In genomic region chr12:29245246-29245645, GRCh38 we compare ENCODE assay signal across 27 cellular contexts.
DNase-seq lines count a peak whose midpoint lies in the region; ATAC-seq, FAIRE-seq and TF ChIP-seq lines count a peak whose summit lies in the region.
"Had no signal": no experiment of that assay in that cellular context is flagged by ENCODE, and none has a peak within 500 bp of the region (broad histone marks: within the 10 kb centered on the region; RNA-seq: fewer than 3 reads in every experiment).

No MANE protein-coding gene starts in this region.

- H4K91ac ChIP-seq in IMR-90 (ENCODE audit: insufficient read depth, low read depth, low read length), result no peak overlapping the region

- TF ChIP-seq RAD21 in IMR-90 (IDR thresholded peaks at IDR 0.05; ENCODE audit: low read length) (no peak), GM12878 (IDR thresholded peaks at IDR 0.05; ENCODE audit: insufficient read depth, low read depth, low read length) (no peak)

- H3K79me1 ChIP-seq in IMR-90 (ENCODE audit: low read depth in 1 of 2, low read length in 2 of 2), result no peaks in the 10 kb centered on the region

- peak in 1 of 2 experiments; percentile 53; a peak in 1 of 4 replicates for TF ChIP-seq EP300 in GM12878 (IDR thresholded peaks at IDR 0.05; ENCODE audit: borderline replicate concordance in 1 of 2, control insufficient read depth in 1 of 2, low read depth in 2 of 2, low read length in 2 of 2)

- no peak overlapping the region for H2BK20ac ChIP-seq in IMR-90 (ENCODE audit: low read depth, low read length)

- peaks cover 5% of the 10 kb centered on the region for H3K9me3 Mint-ChIP-seq in activated CD4-positive, alpha-beta memory T cell treated with anti-CD3 and anti-CD28 coated beads for 36 hours

- dilution Hi-C loops in IMR-90 (cut with HindIII; ENCODE audit: low sequenced_read_pairs, unreplicated experiment), result no loop called here

- WGBS in IMR-90 (ENCODE audit: extremely low coverage in 2 of 2, insufficient read length in 1 of 2), 2 experiments, result no CpG with 5 or more reads among the region's 3 CpGs
- WGBS in GM12878 (ENCODE audit: insufficient coverage, insufficient replicate concordance, low lambda C conversion rate, missing lambda C conversion rate), result 0% methylated on average over 3 of the region's 3 CpGs
- WGBS in prostate gland, result 88% methylated on average over 3 of the region's 3 CpGs

- no peak overlapping the region for H3K4ac ChIP-seq in IMR-90 (ENCODE audit: low read depth, low read length)

- H4K8ac ChIP-seq in IMR-90 (ENCODE audit: low read depth in 2 of 2, low read length in 2 of 2), result no peak overlapping the region

- FAIRE-seq in GM12878 (lab: Jason Lieb, UNC), result no peak
- FAIRE-seq: GM19239, H54, HTR-8/SVneo had no signal

- H2BK5ac ChIP-seq in IMR-90 (ENCODE audit: low read depth, low read length, poor library complexity, severe bottlenecking), result no peak overlapping the region

- SMC1A ChIA-PET in GM12878 (lab: Charles Lee; ENCODE audit: uncharacterized antibody, unreplicated experiment), result interaction anchor here (0.6 to 1.5 kb wide), 6 partner anchors 9 to 521 kb away, joined by 3 to 4 read pairs (median 3); no protein-coding TSS in a partner anchor

- in situ Hi-C loops in IMR-90 (cut with MboI; ENCODE audit: low sequenced_read_pairs), result no loop called here
- in situ Hi-C loops in GM12878 (cut with MboI), result no loop called here

- no peak overlapping the region for H2BK15ac ChIP-seq in IMR-90 (ENCODE audit: low read depth, low read length)

- POLR2A ChIA-PET in IMR-90 (lab: Charles Lee; ENCODE audit: unreplicated experiment) (no interaction called here), GM12878 (lab: Charles Lee) (no interaction called here)
- POLR2A ChIA-PET in activated CD4-positive, alpha-beta memory T cell treated with anti-CD3 and anti-CD28 coated beads for 36 hours (lab: Charles Lee), result no interaction called here

- H3K18ac ChIP-seq in IMR-90 (ENCODE audit: low read depth, low read length), result no peak overlapping the region

- H3K4me3 ChIP-seq in left ventricle myocardium inferior (no peak overlapping the region), IMR-90 (ENCODE audit: insufficient read depth, low read depth, low read length) (no peak overlapping the region), GM12878 (no peak overlapping the region), prostate gland (no peak overlapping the region)
- H3K4me3 ChIP-seq: esophagus squamous epithelium, smooth muscle cell, thoracic aorta had no signal

- H2AK9ac ChIP-seq in IMR-90 (replicated peaks; ENCODE audit: low read depth, low read length, poor library complexity), result no peak overlapping the region

- ATAC-seq in Right ventricle myocardium inferior, result no peak
- no peak for ATAC-seq in IMR-90 (ENCODE audit: low read depth)
- ATAC-seq in GM12878, result peak; percentile 16; the same call in 1 of the 3 replicates
- ATAC-seq: naive thymus-derived CD8-positive, alpha-beta T cell had no signal

- H2AFZ ChIP-seq in IMR-90 (replicated peaks; ENCODE audit: low read length, poor library complexity) (no peak overlapping the region), GM12878 (ENCODE audit: control insufficient read depth, low read depth, low read length) (no peak overlapping the region)

- H3K27me3 ChIP-seq in left ventricle myocardium inferior (ENCODE audit: low read depth), result no peaks in the 10 kb centered on the region
- H3K27me3 ChIP-seq in IMR-90 (ENCODE audit: control insufficient read depth, insufficient read depth, low read length), result no peaks in the 10 kb centered on the region
- no peaks in the 10 kb centered on the region for H3K27me3 ChIP-seq in GM12878 (replicated peaks in 1 of 2; ENCODE audit: control insufficient read depth in 2 of 2, insufficient read depth in 2 of 2, low read length in 1 of 2)
- no peaks in the 10 kb centered on the region for H3K27me3 ChIP-seq in prostate gland (replicated peaks; ENCODE audit: insufficient read depth)
- H3K27me3 ChIP-seq: esophagus squamous epithelium had no signal

- RAD21 ChIA-PET in GM12878 (lab: Charles Lee; ENCODE audit: unreplicated experiment), result no interaction called here

- no peak for TF ChIP-seq POLR2A in IMR-90 (IDR thresholded peaks at IDR 0.05; ENCODE audit: low read depth, low read length)
- no peak for TF ChIP-seq POLR2A in GM12878 (IDR thresholded peaks at IDR 0.05; ENCODE audit: low read depth, low read length)
- no peak for TF ChIP-seq POLR2A in prostate gland (IDR thresholded peaks at IDR 0.05)

- H3K4me3 Mint-ChIP-seq in activated CD4-positive, alpha-beta memory T cell treated with anti-CD3 and anti-CD28 coated beads for 36 hours, result no peak overlapping the region
- H3K4me3 Mint-ChIP-seq: activated CD4-positive, alpha-beta T cell treated with anti-CD3 and anti-CD28 coated beads, Interleukin-2, amount 10 ng/mL, durations not matched to agents 7 days and 5 days; memory B cell; naive thymus-derived CD8-positive, alpha-beta T cell had no signal

- no peak overlapping the region for H4K5ac ChIP-seq in IMR-90 (ENCODE audit: low read depth, low read length)

- H3K9me3 ChIP-seq in left ventricle myocardium inferior (replicated peaks) (no peaks in the 10 kb centered on the region), IMR-90 (ENCODE audit: control insufficient read depth, insufficient read depth, low read length) (no peaks in the 10 kb centered on the region), GM12878 (replicated peaks; ENCODE audit: control insufficient read depth, insufficient read depth, low read length) (no peaks in the 10 kb centered on the region), prostate gland (no peaks in the 10 kb centered on the region)
- H3K9me3 ChIP-seq: esophagus squamous epithelium, thoracic aorta had no signal

- no peak overlapping the region for H3K23ac ChIP-seq in IMR-90 (ENCODE audit: low read depth, low read length)

- no peak overlapping the region for H2BK120ac ChIP-seq in IMR-90 (ENCODE audit: low read depth, low read length)

- intact Hi-C loops in Right ventricle myocardium inferior (cut with DNase I), result loop anchor here (10.0 kb wide), 1 partner anchor 100 kb away; the partner anchor contains the start of gene FAR2
- intact Hi-C loops in left ventricle myocardium inferior (cut with micrococcal nuclease), result no loop called here
- intact Hi-C loops in IMR-90 (cut with micrococcal nuclease), result no loop called here
- intact Hi-C loops in GM12878 (cut with micrococcal nuclease; ENCODE audit: unreplicated experiment), result no loop called here
- intact Hi-C loops in prostate gland (cut with DNase I), result no loop called here
- intact Hi-C loops in activated CD4-positive, alpha-beta memory T cell treated with anti-CD3 and anti-CD28 coated beads for 36 hours (cut with micrococcal nuclease), result no loop called here

- no TSS peak for BruUV-seq in IMR-90 (replicated peaks; lab: Mats Ljungman, UMichigan)
- no TSS peak for BruUV-seq in GM12878 (replicated peaks; lab: Mats Ljungman, UMichigan)

- H3K9ac ChIP-seq in IMR-90 (ENCODE audit: low read depth, low read length), result no peak overlapping the region
- H3K9ac ChIP-seq in GM12878 (ENCODE audit: control insufficient read depth, insufficient read depth, low read length), result no peak overlapping the region

- H3K27ac ChIP-seq in left ventricle myocardium inferior (replicated peaks) (no peak overlapping the region), IMR-90 (ENCODE audit: insufficient read depth, low read length) (no peak overlapping the region), GM12878 (ENCODE audit: control insufficient read depth, insufficient read depth) (no peak overlapping the region), prostate gland (no peak overlapping the region)
- H3K27ac ChIP-seq: C4-2B, esophagus squamous epithelium, thoracic aorta had no signal

- H3K27me3 Mint-ChIP-seq in activated CD4-positive, alpha-beta memory T cell treated with anti-CD3 and anti-CD28 coated beads for 36 hours, result no peaks in the 10 kb centered on the region
- H3K27me3 Mint-ChIP-seq: activated CD4-positive, alpha-beta T cell treated with anti-CD3 and anti-CD28 coated beads, Interleukin-2, amount 10 ng/mL, durations not matched to agents 7 days and 5 days; progenitor cell of endocrine pancreas had no signal

- H3K14ac ChIP-seq in IMR-90 (replicated peaks; ENCODE audit: low read depth, low read length), result no peak overlapping the region

- TF ChIP-seq CTCF in left ventricle myocardium inferior (IDR thresholded peaks at IDR 0.05; ENCODE audit: borderline replicate concordance) (no peak), IMR-90 (conservative IDR thresholded peaks at IDR 0.05; ENCODE audit: low read depth, low read length) (no peak), GM12878 (IDR thresholded peaks at IDR 0.05 in 2 of 3, conservative IDR thresholded peaks at IDR 0.05 in 1 of 3; ENCODE audit: control insufficient read depth in 2 of 3, extremely low read depth in 1 of 3, insufficient read depth in 1 of 3, low read depth in 3 of 3, low read length in 3 of 3) (no peak), prostate gland (IDR thresholded peaks at IDR 0.05) (no peak)

- CTCF ChIA-PET in IMR-90 (lab: Yijun Ruan, JAX) (interaction anchor here (1.3 kb wide), 1 partner anchor 13 kb away, joined by 4 read pairs; no protein-coding TSS in a partner anchor), GM12878 (lab: Yijun Ruan, JAX) (interaction anchor here (1.9 kb wide), 1 partner anchor 20 kb away, joined by 4 read pairs; no protein-coding TSS in a partner anchor)
- CTCF ChIA-PET in activated CD4-positive, alpha-beta memory T cell treated with anti-CD3 and anti-CD28 coated beads for 36 hours (lab: Charles Lee), result no interaction called here

- H3K27ac Mint-ChIP-seq in activated CD4-positive, alpha-beta memory T cell treated with anti-CD3 and anti-CD28 coated beads for 36 hours, result no peak overlapping the region
- H3K27ac Mint-ChIP-seq: activated CD4-positive, alpha-beta T cell treated with anti-CD3 and anti-CD28 coated beads, Interleukin-2, amount 10 ng/mL, durations not matched to agents 7 days and 5 days; memory B cell; naive thymus-derived CD8-positive, alpha-beta T cell; progenitor cell of endocrine pancreas had no signal

- no peak overlapping the region for H3K56ac ChIP-seq in IMR-90 (ENCODE audit: extremely low read depth, insufficient read depth, low read length)

- DNase-seq in Right ventricle myocardium inferior (ENCODE audit: missing footprints), result peak; percentile 68
- no peak for DNase-seq in left ventricle myocardium inferior
- peak; percentile 11 for DNase-seq in IMR-90
- DNase-seq in GM12878 (ENCODE audit: low read depth, low spot score), result no peak
- no peak for DNase-seq in OCI-M1 (lab: John Stamatoyannopoulos, UW)
- DNase-seq in prostate gland (ENCODE audit: low spot score), result no peak
- DNase-seq in activated CD4-positive, alpha-beta memory T cell treated with anti-CD3 and anti-CD28 coated beads for 36 hours, result no peak
- no peak for DNase-seq in stimulated activated CD4-positive, alpha-beta T cell treated with anti-CD3 and anti-CD28 coated beads, Interleukin-15, amount 100 ng/mL, for 24 hours
- DNase-seq: activated CD4-positive, alpha-beta T cell treated with anti-CD3 and anti-CD28 coated beads, Interleukin-2, amount 10 ng/mL, durations not matched to agents 7 days and 5 days; anterior cingulate cortex; cerebellar nuclear complex; effector memory CD4-positive, alpha-beta T cell; esophagus squamous epithelium; islet precursor cell; Kasumi-1; naive thymus-derived CD8-positive, alpha-beta T cell; NCI-H1436 treated with DMSO at 0.1 percent for 48 hours; RPMI8226; SW 1271 had no signal

- no peak overlapping the region for H2AK5ac ChIP-seq in IMR-90 (ENCODE audit: low read depth, low read length)

- H3K36me3 Mint-ChIP-seq in activated CD4-positive, alpha-beta memory T cell treated with anti-CD3 and anti-CD28 coated beads for 36 hours, result peaks cover 5% of the 10 kb centered on the region
- H3K36me3 Mint-ChIP-seq: memory B cell; naive thymus-derived CD8-positive, alpha-beta T cell had no signal

- no peaks in the 10 kb centered on the region for H4K20me1 ChIP-seq in IMR-90 (ENCODE audit: insufficient read depth, low read length)
- H4K20me1 ChIP-seq in GM12878 (ENCODE audit: control insufficient read depth, insufficient read depth), result no peaks in the 10 kb centered on the region

- H3K36me3 ChIP-seq in left ventricle myocardium inferior (no peaks in the 10 kb centered on the region), IMR-90 (ENCODE audit: control insufficient read depth, insufficient read depth, low read length) (no peaks in the 10 kb centered on the region), GM12878 (ENCODE audit: control insufficient read depth in 2 of 2, insufficient read depth in 2 of 2, low read length in 1 of 2) (no peaks in the 10 kb centered on the region), prostate gland (no peaks in the 10 kb centered on the region)
- H3K36me3 ChIP-seq: esophagus squamous epithelium, thoracic aorta had no signal

- H3K4me2 ChIP-seq in IMR-90 (ENCODE audit: low read depth, low read length) (no peak overlapping the region), GM12878 (ENCODE audit: control insufficient read depth, insufficient read depth) (no peak overlapping the region)
- H3K4me2 ChIP-seq: smooth muscle cell had no signal

- H3K9me1 ChIP-seq in IMR-90 (ENCODE audit: insufficient read depth, low read length), result no peaks in the 10 kb centered on the region; the same call in 1 of the 2 replicates

- peaks cover 18% of the 10 kb centered on the region for H3K4me1 Mint-ChIP-seq in activated CD4-positive, alpha-beta memory T cell treated with anti-CD3 and anti-CD28 coated beads for 36 hours (ENCODE audit: low read depth)
- H3K4me1 Mint-ChIP-seq: memory B cell had no signal

- H3K79me2 ChIP-seq in GM12878 (ENCODE audit: control insufficient read depth, insufficient read depth, low read length), result no peaks in the 10 kb centered on the region

- peaks cover 22% of the 10 kb centered on the region for H3K4me1 ChIP-seq in left ventricle myocardium inferior
- peaks cover 6% of the 10 kb centered on the region for H3K4me1 ChIP-seq in IMR-90 (ENCODE audit: control insufficient read depth, insufficient read depth, low read length)
- peaks cover 17% of the 10 kb centered on the region for H3K4me1 ChIP-seq in GM12878 (ENCODE audit: control insufficient read depth, insufficient read depth, low read length)
- H3K4me1 ChIP-seq in prostate gland (replicated peaks), result no peaks in the 10 kb centered on the region

Comparison
In these comparisons a context has a peak if more than half of its experiments do, and no peak if none do; other contexts are left out.
1. DNase-seq: peak in Right ventricle myocardium inferior (single experiment) and IMR-90 (single experiment); none in left ventricle myocardium inferior (single experiment), GM12878 (single experiment), OCI-M1 (single experiment), prostate gland (single experiment), activated CD4-positive, alpha-beta memory T cell treated with anti-CD3 and anti-CD28 coated beads for 36 hours (single experiment) and stimulated activated CD4-positive, alpha-beta T cell treated with anti-CD3 and anti-CD28 coated beads, Interleukin-15, amount 100 ng/mL, for 24 hours (single experiment).